ENCODE assay signal across 8 cellular contexts in the genomic region with DNA sequence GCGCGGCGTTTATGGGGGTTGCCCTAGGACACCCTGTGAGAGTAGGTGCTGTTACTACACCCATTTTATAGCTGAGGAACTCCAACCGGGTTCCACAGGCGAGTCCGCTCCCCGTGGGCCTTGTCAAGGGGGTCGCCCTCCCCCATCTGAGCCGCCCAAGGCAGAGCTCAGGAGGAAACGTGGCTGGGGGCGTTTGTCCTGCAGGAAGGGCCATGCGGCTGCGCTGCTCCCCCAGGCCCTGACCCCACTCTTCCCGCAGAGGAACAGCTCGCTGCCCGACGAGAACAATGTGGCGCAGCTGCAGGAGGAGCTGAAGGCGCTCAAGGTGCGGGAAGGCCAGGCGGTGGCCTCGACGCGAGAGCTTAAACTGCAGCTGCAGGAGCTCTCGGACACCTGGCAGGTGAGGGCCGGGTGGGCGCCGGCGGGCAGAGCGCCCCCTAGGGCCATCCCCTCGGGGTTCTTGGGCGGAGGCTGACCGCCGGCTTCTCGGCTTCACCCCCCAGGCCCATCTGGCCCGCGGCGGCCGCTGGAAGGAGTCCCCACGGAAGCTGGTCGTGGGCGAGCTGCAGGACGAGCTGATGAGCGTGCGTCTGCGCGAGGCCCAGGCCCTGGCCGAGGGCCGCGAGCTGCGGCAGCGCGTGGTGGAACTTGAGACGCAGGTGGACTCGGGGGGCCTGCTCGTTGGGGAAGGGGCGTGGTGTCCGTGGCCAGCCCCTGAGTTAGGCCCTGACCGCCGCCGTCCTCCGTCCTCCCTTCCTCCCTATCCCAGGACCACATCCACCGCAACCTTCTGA. TPM values are rescaled to one million over a fixed set of nuclear protein-coding genes. Genes with fewer than 3 reads are reported as not detected.
DNase-seq lines count a peak whose midpoint lies in the region; ATAC-seq, FAIRE-seq and TF ChIP-seq lines count a peak whose summit lies in the region.

No MANE protein-coding gene starts in this region.

- no TSS peak for BruUV-seq in MCF 10A (replicated peaks; lab: Mats Ljungman, UMichigan)

- peak in 1 of 2 donors; percentile 5 for ATAC-seq in lower lobe of right lung
- no peak for ATAC-seq in HG02571 (IDR thresholded peaks at IDR 0.05; ENCODE audit: unreplicated experiment)

- POLR2A ChIA-PET in MCF 10A (lab: Yijun Ruan, JAX), result interaction anchor here (0.6 kb wide), 2 partner anchors 39 to 1324 kb away, joined by 3 read pairs; no protein-coding TSS in a partner anchor

- H3K36me3 ChIP-seq in breast epithelium (no peaks in the 10 kb centered on the region), bronchial epithelial cell (ENCODE audit: control insufficient read depth, insufficient read depth, low read length) (no peaks in the 10 kb centered on the region), lower lobe of right lung (no peaks in the 10 kb centered on the region), vagina (no peaks in the 10 kb centered on the region)

- H3K4me1 ChIP-seq in breast epithelium, result peaks cover 0 to 5% of the 10 kb centered on the region in 2 donors
- H3K4me1 ChIP-seq in lower lobe of right lung, result peaks cover 11% of the 10 kb centered on the region
- peaks cover 8% of the 10 kb centered on the region for H3K4me1 ChIP-seq in vagina

- peaks cover 8% of the 10 kb centered on the region for H3K36me3 Mint-ChIP-seq in MCF 10A (ENCODE audit: insufficient read depth, unreplicated experiment)

- H3K27ac Mint-ChIP-seq in MCF 10A (ENCODE audit: low read depth, unreplicated experiment), result no peak overlapping the region

- TF ChIP-seq CTCF in breast epithelium (IDR thresholded peaks at IDR 0.05), result no peak
- TF ChIP-seq CTCF in MCF 10A (IDR thresholded peaks at IDR 0.05; ENCODE audit: unreplicated experiment), result no peak
- peak; percentile 37 for TF ChIP-seq CTCF in bronchial epithelial cell (IDR thresholded peaks at IDR 0.05; ENCODE audit: insufficient read depth, low read length, severe bottlenecking)
- TF ChIP-seq CTCF in lower lobe of right lung (IDR thresholded peaks at IDR 0.05), result peak; percentile 10
- TF ChIP-seq CTCF in vagina (IDR thresholded peaks at IDR 0.05), result no peak

- peaks cover 6% of the 10 kb centered on the region for H3K4me1 Mint-ChIP-seq in MCF 10A (ENCODE audit: insufficient read depth, unreplicated experiment)

- no peak overlapping the region for H3K4me3 Mint-ChIP-seq in MCF 10A (ENCODE audit: unreplicated experiment)

- DNase-seq in breast epithelium (ENCODE audit: low spot score in 2 of 2) (no peak), MCF 10A (ENCODE audit: unreplicated experiment) (no peak), bronchial epithelial cell (ENCODE audit: low read depth) (no peak), lower lobe of right lung (no peak), vagina (ENCODE audit: extremely low spot score in 2 of 2) (no peak), HCEC 1CT (no peak), NCI-H1930 (lab: John Stamatoyannopoulos, UW) (no peak)

- CTCF ChIA-PET in MCF 10A (lab: Yijun Ruan, JAX), result interaction anchor here (1.4 to 2.4 kb wide), 2 partner anchors 7 to 9 kb away, joined by 5 to 10 read pairs; no protein-coding TSS in a partner anchor

- H3K27ac ChIP-seq in breast epithelium (no peak overlapping the region), lower lobe of right lung (no peak overlapping the region), vagina (no peak overlapping the region)

- H3K27me3 ChIP-seq in breast epithelium (no peaks in the 10 kb centered on the region), bronchial epithelial cell (ENCODE audit: control insufficient read depth, insufficient read depth, low read length) (no peaks in the 10 kb centered on the region), lower lobe of right lung (ENCODE audit: low read depth) (peaks cover 20% of the 10 kb centered on the region), vagina (no peaks in the 10 kb centered on the region)

- H3K4me3 ChIP-seq in breast epithelium, result peak overlapping the region in 2 of 3 donors; percentile 35 to 58
- H3K4me3 ChIP-seq in bronchial epithelial cell (ENCODE audit: low read depth, low read length), result peak overlapping the region; percentile 33
- peak overlapping the region; percentile 38 for H3K4me3 ChIP-seq in lower lobe of right lung
- H3K4me3 ChIP-seq in vagina, result peak overlapping the region; percentile 12 to 20

- FAIRE-seq in bronchial epithelial cell (lab: Jason Lieb, UNC), result no peak

- intact Hi-C loops in breast epithelium (cut with DNase I; ENCODE audit: low total_unique reads) (no loop called here), MCF 10A (cut with micrococcal nuclease) (no loop called here), lower lobe of right lung (cut with DNase I) (no loop called here), vagina (cut with DNase I) (no loop called here)

- no peak for TF ChIP-seq POLR2A in breast epithelium (IDR thresholded peaks at IDR 0.05)
- TF ChIP-seq POLR2A in vagina (IDR thresholded peaks at IDR 0.05), result no peak

- no peaks in the 10 kb centered on the region for H3K27me3 Mint-ChIP-seq in MCF 10A (ENCODE audit: insufficient read depth, unreplicated experiment)

- no peaks in the 10 kb centered on the region for H3K9me3 ChIP-seq in breast epithelium
- H3K9me3 ChIP-seq in lower lobe of right lung, result no peaks in the 10 kb centered on the region
- H3K9me3 ChIP-seq in vagina, result no peaks in the 10 kb centered on the region

- H3K9me3 Mint-ChIP-seq in MCF 10A (ENCODE audit: unreplicated experiment), result no peaks in the 10 kb centered on the region

RNA-seq across cellular contexts. Expression of a gene that starts 12.4 kb away (rescaled TPM):
- total RNA-seq in breast epithelium, result 1 to 10 TPM in 1 of 3 donors, under 1 TPM in 1, not detected in 1; 0.59 to 2.0 TPM
- total RNA-seq in MCF 10A (2022), result 0.10 and 0.26 TPM in 2 replicates
- 0.13 TPM in 1 of 2 replicates, not detected in the other for total RNA-seq in bronchial epithelial cell
- total RNA-seq in lower lobe of right lung, result 2.5 TPM
- not detected for total RNA-seq in vagina

RNA-seq across cellular contexts. Expression of a gene that starts 26.5 kb away (rescaled TPM):
- total RNA-seq in breast epithelium (10 to 100 TPM in 1 of 3 donors, 1 to 10 TPM in 2; 1.4 to 15.1 (median 6.6) TPM), MCF 10A (2022) (10.3 and 11.8 TPM in 2 replicates), bronchial epithelial cell (7.6 and 13.2 TPM in 2 replicates), lower lobe of right lung (6.6 TPM), vagina (6.6 TPM)

RNA-seq across cellular contexts. Expression of a gene that starts 31.8 kb away (rescaled TPM):
- 10 to 100 TPM in 1 of 3 donors, 1 to 10 TPM in 2; 7.5 to 12.5 (median 9.2) TPM for total RNA-seq in breast epithelium
- total RNA-seq in MCF 10A (2022), result 23.6 and 25.7 TPM in 2 replicates
- total RNA-seq in bronchial epithelial cell, result 9.2 and 19.5 TPM in 2 replicates
- total RNA-seq in lower lobe of right lung, result 11.7 TPM
- total RNA-seq in vagina, result 17.2 TPM

RNA-seq across cellular contexts. Expression of a gene that starts 41.9 kb away (rescaled TPM):
- total RNA-seq in breast epithelium (10 to 100 TPM; 13.3 to 17.1 (median 13.8) TPM), MCF 10A (2022) (30.5 and 36.3 TPM in 2 replicates), bronchial epithelial cell (10.0 and 11.9 TPM in 2 replicates), lower lobe of right lung (38.6 TPM), vagina (26.8 TPM)

RNA-seq across cellular contexts. Expression of a gene that starts 52.8 kb away (rescaled TPM):
- 1 to 10 TPM in 1 of 3 donors, not detected in 2; 2.3 TPM for total RNA-seq in breast epithelium
- total RNA-seq in MCF 10A (2022), result 3.3 and 4.5 TPM in 2 replicates
- 1.8 and 1.9 TPM in 2 replicates for total RNA-seq in bronchial epithelial cell
- 2.1 TPM for total RNA-seq in lower lobe of right lung
- 1.5 TPM for total RNA-seq in vagina

Comparison
In these comparisons a context has a peak if more than half of its experiments do, and no peak if none do; other contexts are left out.
1. CTCF ChIP-seq: peak in bronchial epithelial cell (single experiment) and lower lobe of right lung (single experiment); none in breast epithelium (0 of 3), MCF 10A (single experiment) and vagina (0 of 3).
2. Peak in every context shown above with its lines, with median percentiles within 50 percentile points of each other: H3K4me3 ChIP-seq.